14 cellular contexts compared by ENCODE assay signal in genomic region chr2:239288237-239288636, GRCh38.
A peak's percentile ranks its signal among the peaks of the same experiment; 100 is the strongest.
DNase-seq lines count a peak whose midpoint lies in the region; ATAC-seq, FAIRE-seq and TF ChIP-seq lines count a peak whose summit lies in the region.
"Had no signal": no experiment of that assay in that cellular context is flagged by ENCODE, and none has a peak within 500 bp of the region (broad histone marks: within the 10 kb centered on the region; RNA-seq: fewer than 3 reads in every experiment).

No MANE protein-coding gene starts in this region.

- no peaks in the 10 kb centered on the region for H3K27me3 Mint-ChIP-seq in activated naive CD8-positive, alpha-beta T cell
- peaks cover 20% of the 10 kb centered on the region for H3K27me3 Mint-ChIP-seq in activated naive CD8-positive, alpha-beta T cell treated with anti-CD3 and anti-CD28 coated beads, Interleukin-2, amount 50 U/mL, for 24 hours
- peaks cover 4% of the 10 kb centered on the region for H3K27me3 Mint-ChIP-seq in astrocyte (ENCODE audit: low read depth, unreplicated experiment)
- peaks cover 19 to 25% of the 10 kb centered on the region in 2 donors for H3K27me3 Mint-ChIP-seq in stimulated activated naive B cell treated with anti-CD40 and anti-IgM and Interleukin-4, amounts not matched to agents 10 μg/mL and 1 μg/mL and 100 μg/mL, for 72 hours

- H3K27me3 ChIP-seq in astrocyte (ENCODE audit: insufficient read depth, low read length) = no peaks in the 10 kb centered on the region
- no peaks in the 10 kb centered on the region for H3K27me3 ChIP-seq in transverse colon
- H3K27me3 ChIP-seq: heart right ventricle, MG63 had no signal

- intact Hi-C loops in kidney (cut with DNase I) (no loop called here), transverse colon (cut with DNase I; ENCODE audit: low total_unique reads) (no loop called here)

- no peaks in the 10 kb centered on the region for H3K9me3 Mint-ChIP-seq in activated naive CD8-positive, alpha-beta T cell (ENCODE audit: low read depth)
- no peaks in the 10 kb centered on the region for H3K9me3 Mint-ChIP-seq in activated naive CD8-positive, alpha-beta T cell treated with anti-CD3 and anti-CD28 coated beads, Interleukin-2, amount 50 U/mL, for 24 hours
- H3K9me3 Mint-ChIP-seq in astrocyte (ENCODE audit: unreplicated experiment) = no peaks in the 10 kb centered on the region
- H3K9me3 Mint-ChIP-seq in stimulated activated naive B cell treated with anti-CD40 and anti-IgM and Interleukin-4, amounts not matched to agents 10 μg/mL and 1 μg/mL and 100 μg/mL, for 72 hours = peaks cover 0 to 1% of the 10 kb centered on the region in 2 donors

- no peak overlapping the region for H3K9ac ChIP-seq in astrocyte (ENCODE audit: low read length)
- H3K9ac ChIP-seq in kidney (ENCODE audit: low read length in 2 of 2) = no peak overlapping the region

- no peaks in the 10 kb centered on the region for H3K36me3 ChIP-seq in astrocyte (ENCODE audit: insufficient read depth, low read length)
- H3K36me3 ChIP-seq in kidney (ENCODE audit: control insufficient read depth in 1 of 2, insufficient read depth in 2 of 2, low read length in 2 of 2) = no peaks in the 10 kb centered on the region
- H3K36me3 ChIP-seq in transverse colon = no peaks in the 10 kb centered on the region
- H3K36me3 ChIP-seq: MG63 had no signal

- DNase-seq in activated naive CD8-positive, alpha-beta T cell treated with anti-CD3 and anti-CD28 coated beads, Interleukin-2, amount 50 U/mL, for 24 hours = no peak
- DNase-seq in astrocyte (ENCODE audit: low read depth) (no peak), kidney (no peak), transverse colon (no peak), NCI-H1930 (lab: John Stamatoyannopoulos, UW) (no peak)
- no peak for DNase-seq in stimulated activated naive B cell treated with anti-CD40 and anti-IgM and Interleukin-4, amounts not matched to agents 10 μg/mL and 1 μg/mL and 100 μg/mL, for 72 hours
- DNase-seq: NCI-H2081 treated with DMSO at 0.1 percent for 48 hours, NCI-H748 treated with DMSO at 0.1 percent for 48 hours, RPMI8226 had no signal

- H3K4me2 ChIP-seq in astrocyte (ENCODE audit: low read length) = peak overlapping the region; percentile 35

- no peaks in the 10 kb centered on the region for H3K9me3 ChIP-seq in astrocyte (ENCODE audit: insufficient read depth, low read depth, low read length)
- H3K9me3 ChIP-seq in kidney (ENCODE audit: control insufficient read depth in 1 of 2, low read length in 2 of 2) = no peaks in the 10 kb centered on the region
- H3K9me3 ChIP-seq in transverse colon = no peaks in the 10 kb centered on the region
- H3K9me3 ChIP-seq: heart right ventricle, MG63 had no signal

- H3K4me3 ChIP-seq in astrocyte (ENCODE audit: insufficient read depth, low read depth, low read length) (no peak overlapping the region), kidney (ENCODE audit: low read length in 2 of 2) (no peak overlapping the region), transverse colon (no peak overlapping the region)
- H3K4me3 ChIP-seq: heart right ventricle had no signal

- in situ Hi-C loops in transverse colon (cut with MboI; ENCODE audit: low pct_ligation_motif_present in 1 of 4, low pct_unique_long_range_greater_than_20kb in 1 of 4, low sequenced_read_pairs in 3 of 4) = no loop called here

- peaks cover 7% of the 10 kb centered on the region for H4K20me1 ChIP-seq in astrocyte (ENCODE audit: insufficient read depth, low read length)

- TF ChIP-seq CTCF in astrocyte (IDR thresholded peaks at IDR 0.05; ENCODE audit: insufficient read depth, low read depth, low read length) (no peak), kidney (IDR thresholded peaks at IDR 0.05; ENCODE audit: borderline replicate concordance, extremely low read depth, insufficient read depth) (no peak), transverse colon (IDR thresholded peaks at IDR 0.05) (no peak)

- peaks cover 77% of the 10 kb centered on the region for H3K4me1 Mint-ChIP-seq in activated naive CD8-positive, alpha-beta T cell (ENCODE audit: low read depth)
- H3K4me1 Mint-ChIP-seq in activated naive CD8-positive, alpha-beta T cell treated with anti-CD3 and anti-CD28 coated beads, Interleukin-2, amount 50 U/mL, for 24 hours = peaks cover 74% of the 10 kb centered on the region
- peaks cover 30% of the 10 kb centered on the region for H3K4me1 Mint-ChIP-seq in astrocyte (ENCODE audit: low read depth, unreplicated experiment)
- H3K4me1 Mint-ChIP-seq in stimulated activated naive B cell treated with anti-CD40 and anti-IgM and Interleukin-4, amounts not matched to agents 10 μg/mL and 1 μg/mL and 100 μg/mL, for 72 hours = peaks cover 50 to 74% of the 10 kb centered on the region in 2 donors

- H3K4me3 Mint-ChIP-seq in activated naive CD8-positive, alpha-beta T cell = peak overlapping the region; percentile 81
- no peak overlapping the region for H3K4me3 Mint-ChIP-seq in activated naive CD8-positive, alpha-beta T cell treated with anti-CD3 and anti-CD28 coated beads, Interleukin-2, amount 50 U/mL, for 24 hours
- H3K4me3 Mint-ChIP-seq in astrocyte (ENCODE audit: unreplicated experiment) = no peak overlapping the region
- H3K4me3 Mint-ChIP-seq in stimulated activated naive B cell treated with anti-CD40 and anti-IgM and Interleukin-4, amounts not matched to agents 10 μg/mL and 1 μg/mL and 100 μg/mL, for 72 hours = no peak overlapping the region

- ATAC-seq in activated naive CD8-positive, alpha-beta T cell treated with anti-CD3 and anti-CD28 coated beads, Interleukin-2, amount 50 U/mL, for 24 hours = no peak
- no peak for ATAC-seq in stimulated activated naive B cell treated with anti-CD40 and anti-IgM and Interleukin-4, amounts not matched to agents 10 μg/mL and 1 μg/mL and 100 μg/mL, for 72 hours (replicated peaks)
- ATAC-seq in GM18519 (IDR thresholded peaks at IDR 0.05; ENCODE audit: low FRiP score, unreplicated experiment) = no peak

- H3K79me2 ChIP-seq in astrocyte (ENCODE audit: insufficient read depth, low read length) = peaks cover 14% of the 10 kb centered on the region

- TF ChIP-seq POLR2A in transverse colon (IDR thresholded peaks at IDR 0.05) = no peak

- 53 to 67% methylated on average over 4 of the region's 4 CpGs for WGBS in transverse colon (ENCODE audit: low coverage in 1 of 2), 2 donors

- H3K27ac ChIP-seq in astrocyte (ENCODE audit: low read depth, low read length) (no peak overlapping the region), kidney (ENCODE audit: low read depth in 2 of 2, low read length in 2 of 2) (no peak overlapping the region), transverse colon (peak overlapping the region; percentile 68 to 80 (median 75))

- FAIRE-seq in astrocyte (lab: Jason Lieb, UNC) = peak; percentile 37
- peak; percentile 68 for FAIRE-seq in kidney (lab: Jason Lieb, UNC)
- FAIRE-seq: D721Med had no signal

- H3K4me1 ChIP-seq in astrocyte (ENCODE audit: insufficient read depth, low read length) (peaks cover 15% of the 10 kb centered on the region), kidney (ENCODE audit: control insufficient read depth in 1 of 2, insufficient read depth in 1 of 2, low read depth in 1 of 2, low read length in 2 of 2) (peaks cover 5 to 15% of the 10 kb centered on the region in 2 donors), transverse colon (peaks cover 29 to 86% (median 71%) of the 10 kb centered on the region in 4 donors)

- H3K27ac Mint-ChIP-seq in activated naive CD8-positive, alpha-beta T cell = peak overlapping the region; percentile 64
- H3K27ac Mint-ChIP-seq in activated naive CD8-positive, alpha-beta T cell treated with anti-CD3 and anti-CD28 coated beads, Interleukin-2, amount 50 U/mL, for 24 hours = no peak overlapping the region
- no peak overlapping the region for H3K27ac Mint-ChIP-seq in astrocyte (ENCODE audit: unreplicated experiment)
- H3K27ac Mint-ChIP-seq in stimulated activated naive B cell treated with anti-CD40 and anti-IgM and Interleukin-4, amounts not matched to agents 10 μg/mL and 1 μg/mL and 100 μg/mL, for 72 hours = no peak overlapping the region

- peaks cover 4% of the 10 kb centered on the region for H3K36me3 Mint-ChIP-seq in activated naive CD8-positive, alpha-beta T cell
- peaks cover 3% of the 10 kb centered on the region for H3K36me3 Mint-ChIP-seq in activated naive CD8-positive, alpha-beta T cell treated with anti-CD3 and anti-CD28 coated beads, Interleukin-2, amount 50 U/mL, for 24 hours (ENCODE audit: low read depth)
- H3K36me3 Mint-ChIP-seq in astrocyte (ENCODE audit: low read depth, unreplicated experiment) = peaks cover 2% of the 10 kb centered on the region
- H3K36me3 Mint-ChIP-seq in stimulated activated naive B cell treated with anti-CD40 and anti-IgM and Interleukin-4, amounts not matched to agents 10 μg/mL and 1 μg/mL and 100 μg/mL, for 72 hours = peaks cover 0 to 16% of the 10 kb centered on the region in 2 donors

- H2AFZ ChIP-seq in astrocyte (ENCODE audit: low read depth, low read length) = no peak overlapping the region

- no peak for TF ChIP-seq EP300 in transverse colon (IDR thresholded peaks at IDR 0.05; ENCODE audit: low read depth)

Comparison
In these comparisons a context has a peak if more than half of its experiments do, and no peak if none do; other contexts are left out.
1. H3K27ac ChIP-seq: peak in transverse colon (4 of 4); none in astrocyte (single experiment) and kidney (0 of 2).